1 cellular context compared by ENCODE assay signal in genomic region chr16:86572041-86572521, GRCh38.
TF ChIP-seq lines count a peak whose summit lies in the region.

No MANE protein-coding gene starts in this region.

TF ChIP-seq in H1, 55 proteins besides CTCF, POLR2A, EP300 and RAD21:
- TF ChIP-seq RBBP5 (IDR thresholded peaks at IDR 0.05; ENCODE audit: borderline replicate concordance, low read depth, low read length) = no peak
- no peak for TF ChIP-seq KDM1A (IDR thresholded peaks at IDR 0.05; ENCODE audit: borderline replicate concordance, low read length)
- TF ChIP-seq SP4 (IDR thresholded peaks at IDR 0.05; ENCODE audit: low read length) = no peak
- peak; percentile 76 for TF ChIP-seq EZH2 (IDR thresholded peaks at IDR 0.05; ENCODE audit: low read depth, low read length, severe bottlenecking)
- TF ChIP-seq SAP30 (IDR thresholded peaks at IDR 0.05; ENCODE audit: insufficient read depth, insufficient replicate concordance, low read length) = no peak
- TF ChIP-seq CBX8 (IDR thresholded peaks at IDR 0.05; ENCODE audit: borderline replicate concordance, low read depth, low read length) = no peak
- no peak for TF ChIP-seq GTF2F1 (IDR thresholded peaks at IDR 0.05; ENCODE audit: borderline replicate concordance, low read depth, low read length)
- no peak for TF ChIP-seq E2F6 (IDR thresholded peaks at IDR 0.05)
- TF ChIP-seq CHD2 (IDR thresholded peaks at IDR 0.05; ENCODE audit: low read length) = no peak
- TF ChIP-seq, protein P1, sequence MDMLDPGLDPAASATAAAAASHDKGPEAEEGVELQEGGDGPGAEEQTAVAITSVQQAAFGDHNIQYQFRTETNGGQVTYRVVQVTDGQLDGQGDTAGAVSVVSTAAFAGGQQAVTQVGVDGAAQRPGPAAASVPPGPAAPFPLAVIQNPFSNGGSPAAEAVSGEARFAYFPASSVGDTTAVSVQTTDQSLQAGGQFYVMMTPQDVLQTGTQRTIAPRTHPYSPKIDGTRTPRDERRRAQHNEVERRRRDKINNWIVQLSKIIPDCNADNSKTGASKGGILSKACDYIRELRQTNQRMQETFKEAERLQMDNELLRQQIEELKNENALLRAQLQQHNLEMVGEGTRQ (IDR thresholded peaks at IDR 0.05; ENCODE audit: low read length) = no peak
- no peak for TF ChIP-seq YY1 (IDR thresholded peaks at IDR 0.05; ENCODE audit: low read depth, low read length)
- no peak for TF ChIP-seq HDAC6 (IDR thresholded peaks at IDR 0.05; ENCODE audit: low read depth, low read length)
- TF ChIP-seq EGR1 (IDR thresholded peaks at IDR 0.05; ENCODE audit: borderline replicate concordance, low read depth, low read length) = no peak
- no peak for TF ChIP-seq POLR2AphosphoS5 (IDR thresholded peaks at IDR 0.05; ENCODE audit: low read depth, low read length)
- TF ChIP-seq SP1 (IDR thresholded peaks at IDR 0.05; ENCODE audit: low read depth, low read length) = no peak
- TF ChIP-seq SUZ12 (IDR thresholded peaks at IDR 0.05; ENCODE audit: low read length) = peak; percentile 58; the same call in 1 of the 2 replicates
TF ChIP-seq in H1: peak in this region for 2.
